Comparison of ENCODE assay signal across 11 cellular contexts in the genomic region with DNA sequence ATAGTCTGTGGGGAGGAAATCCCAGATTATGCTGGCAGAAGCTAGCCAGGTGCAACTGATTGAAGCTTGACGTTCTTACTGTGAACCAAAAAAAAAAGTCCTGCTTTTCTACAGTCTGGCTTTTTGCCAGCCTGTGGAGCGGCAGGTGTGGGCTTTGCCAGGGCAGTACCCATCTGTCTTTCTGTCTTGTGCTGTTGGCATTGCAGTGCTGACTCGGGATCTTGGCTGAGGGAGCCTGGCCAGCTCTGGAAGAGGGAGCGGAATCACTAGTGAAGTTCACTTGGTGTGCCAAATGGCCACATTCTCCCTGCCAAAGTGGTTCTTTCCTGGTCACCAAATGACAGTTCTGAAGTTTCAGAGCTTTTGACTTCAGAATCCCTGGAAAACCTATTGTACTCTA. TPM values are rescaled to one million over a fixed set of nuclear protein-coding genes. Genes with fewer than 3 reads are reported as not detected.
A peak's percentile ranks its signal among the peaks of the same experiment; 100 is the strongest.
DNase-seq lines count a peak whose midpoint lies in the region; ATAC-seq and TF ChIP-seq lines count a peak whose summit lies in the region.
"Had no signal": no experiment of that assay in that cellular context is flagged by ENCODE, and none has a peak within 500 bp of the region (broad histone marks: within the 10 kb centered on the region; RNA-seq: fewer than 3 reads in every experiment).

No MANE protein-coding gene starts in this region.

- TF ChIP-seq CTCF in RWPE2 (IDR thresholded peaks at IDR 0.05; ENCODE audit: poor library complexity, severe bottlenecking) = no peak

- peak overlapping the region in 6 of 8 donors; percentile 44 to 86 (median 68) for H3K27ac Mint-ChIP-seq in CD8-positive, alpha-beta memory T cell

- POLR2A ChIA-PET in CD8-positive, alpha-beta memory T cell (lab: Charles Lee) = no interaction called here

- no peak for DNase-seq in CD8-positive, alpha-beta memory T cell
- DNase-seq in NCI-H1092 treated with DMSO at 0.1 percent for 48 hours (lab: John Stamatoyannopoulos, UW) = peak; percentile 60
- peak; percentile 59 for DNase-seq in RWPE2 (ENCODE audit: low spot score)
- DNase-seq in left lobe of liver (ENCODE audit: low spot score) = peak; percentile 88
- DNase-seq in NCI-H1048 (lab: John Stamatoyannopoulos, UW) = no peak
- DNase-seq: NCI-H1436 treated with DMSO at 0.1 percent for 48 hours had no signal

- peaks cover 42% of the 10 kb centered on the region for H3K4me1 ChIP-seq in CD8-positive, alpha-beta memory T cell (ENCODE audit: insufficient read depth, low read length)
- H3K4me1 ChIP-seq in RWPE2 (ENCODE audit: insufficient read depth, poor library complexity, severe bottlenecking) = no peaks in the 10 kb centered on the region

- H3K9me3 Mint-ChIP-seq in CD8-positive, alpha-beta memory T cell = no peaks in the 10 kb centered on the region
- H3K9me3 Mint-ChIP-seq: activated T-helper 1 cell treated with anti-CD3 and anti-CD28 coated beads, Interleukin-12 subunit alpha, Interleukin-12 subunit beta, Interleukin-2, Interleukin-4 antibody, amounts not matched to agents 30 ng/mL and 10 ng/mL and 1 ng/mL, durations not matched to agents 14 hours and 24 hours and 36 hours; neural crest cell had no signal

- ATAC-seq in RWPE2 (ENCODE audit: low read depth) = no peak
- ATAC-seq in left lobe of liver = peak; percentile 94
- ATAC-seq in HG03280 (IDR thresholded peaks at IDR 0.05; ENCODE audit: unreplicated experiment) = no peak
- no peak for ATAC-seq in HG03135 (IDR thresholded peaks at IDR 0.05; ENCODE audit: unreplicated experiment)
- no peak for ATAC-seq in GM18511 (IDR thresholded peaks at IDR 0.05; ENCODE audit: unreplicated experiment)

- H3K4me1 Mint-ChIP-seq in CD8-positive, alpha-beta memory T cell = peaks cover 52 to 75% (median 72%) of the 10 kb centered on the region in 3 donors

- H3K36me3 ChIP-seq in CD8-positive, alpha-beta memory T cell (ENCODE audit: insufficient read depth, low read length) = no peaks in the 10 kb centered on the region
- H3K36me3 ChIP-seq in RWPE2 (ENCODE audit: low read depth) = peaks cover 14% of the 10 kb centered on the region

- H3K27me3 Mint-ChIP-seq in CD8-positive, alpha-beta memory T cell = no peaks in the 10 kb centered on the region

- no peaks in the 10 kb centered on the region for H3K9me3 ChIP-seq in CD8-positive, alpha-beta memory T cell (ENCODE audit: low read length)
- no peaks in the 10 kb centered on the region for H3K9me3 ChIP-seq in RWPE2 (ENCODE audit: severe bottlenecking)

- no peak overlapping the region for H3K4me3 ChIP-seq in CD8-positive, alpha-beta memory T cell (ENCODE audit: low read length)
- no peak overlapping the region for H3K4me3 ChIP-seq in RWPE2 (ENCODE audit: severe bottlenecking)

- H3K27me3 ChIP-seq in CD8-positive, alpha-beta memory T cell (ENCODE audit: insufficient read depth, low read length, poor library complexity, severe bottlenecking) = no peaks in the 10 kb centered on the region
- H3K27me3 ChIP-seq in RWPE2 (ENCODE audit: insufficient read depth, poor library complexity, severe bottlenecking) = no peaks in the 10 kb centered on the region

- H3K4me3 Mint-ChIP-seq in CD8-positive, alpha-beta memory T cell = no peak overlapping the region

- H3K27ac ChIP-seq in CD8-positive, alpha-beta memory T cell (ENCODE audit: low read depth, low read length) = no peak overlapping the region
- H3K27ac ChIP-seq in RWPE2 (ENCODE audit: poor library complexity, severe bottlenecking) = no peak overlapping the region

- CTCF ChIA-PET in CD8-positive, alpha-beta memory T cell (lab: Charles Lee) = no interaction called here

- H3K36me3 Mint-ChIP-seq in CD8-positive, alpha-beta memory T cell = peaks cover 0 to 13% (median 2%) of the 10 kb centered on the region in 3 donors

RNA-seq across cellular contexts. Expression of a gene that starts 5.0 kb away (rescaled TPM):
- total RNA-seq in CD8-positive, alpha-beta memory T cell = 10 to 100 TPM; 61.0 to 61.6 TPM
- polyA plus RNA-seq in CD8-positive, alpha-beta memory T cell = 5.7 TPM
- total RNA-seq in left lobe of liver = 19.3 TPM

Comparison
In these comparisons a context has a peak if more than half of its experiments do, and no peak if none do; other contexts are left out.
1. DNase-seq: peak in NCI-H1092 treated with DMSO at 0.1 percent for 48 hours (single experiment), RWPE2 (single experiment) and left lobe of liver (single experiment); none in CD8-positive, alpha-beta memory T cell (0 of 5) and NCI-H1048 (single experiment).